2 cellular contexts compared by ENCODE assay signal in the genomic region with DNA sequence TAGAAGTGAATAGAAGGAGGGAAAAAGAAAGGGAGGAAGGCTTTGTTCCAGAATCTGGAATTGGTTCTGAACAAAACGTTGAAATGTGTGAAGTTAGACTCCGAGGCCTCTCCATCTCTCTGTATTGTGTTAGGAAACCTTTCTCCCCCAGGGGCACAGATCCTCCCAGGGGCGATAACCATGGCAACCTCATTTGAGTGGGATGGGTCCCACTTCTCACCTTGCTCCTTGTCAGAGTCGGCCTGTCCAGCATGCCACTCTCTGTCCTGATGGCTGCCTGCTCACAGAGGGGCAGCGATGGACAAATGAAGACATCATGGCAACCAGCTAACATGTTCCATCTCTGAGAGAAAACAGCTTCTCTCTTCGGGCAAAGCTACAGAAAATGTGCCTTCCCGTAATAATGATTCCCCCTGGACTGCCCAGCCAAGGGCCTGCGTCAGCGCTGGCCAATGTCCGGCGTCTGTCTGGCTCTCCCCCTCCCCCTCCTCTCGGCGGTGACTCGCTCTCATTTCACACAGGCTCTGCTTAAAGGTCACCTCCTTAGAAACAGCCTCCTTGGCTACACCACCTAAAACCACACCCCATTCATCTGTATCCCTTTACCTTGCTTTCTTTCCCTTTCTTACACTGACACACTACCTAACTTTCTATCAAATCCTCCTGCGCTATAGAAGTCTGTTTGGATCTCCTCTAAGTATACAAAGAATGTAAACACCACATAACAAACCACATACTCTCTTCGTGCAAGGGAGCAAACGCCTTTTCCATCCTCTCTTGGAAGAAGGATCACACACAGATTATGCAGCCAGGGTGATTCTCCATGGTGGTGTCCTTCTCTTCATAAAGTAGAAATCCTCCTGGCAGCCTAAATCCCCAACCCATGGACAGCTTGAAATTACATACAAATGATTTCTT.
A peak's percentile ranks its signal among the peaks of the same experiment; 100 is the strongest.
TF ChIP-seq lines count a peak whose summit lies in the region.

No MANE protein-coding gene starts in this region.

TF ChIP-seq in HCT116, 20 proteins besides CTCF, POLR2A, EP300 and RAD21:
- TF ChIP-seq POLR2AphosphoS5 (IDR thresholded peaks at IDR 0.05; ENCODE audit: low read depth, low read length) (no peak), SRF (IDR thresholded peaks at IDR 0.05; ENCODE audit: low read depth) (no peak), ZBTB33 (IDR thresholded peaks at IDR 0.05; ENCODE audit: extremely low read depth, insufficient replicate concordance, low read length) (no peak), YY1 (IDR thresholded peaks at IDR 0.05; ENCODE audit: extremely low read depth, insufficient replicate concordance, low read depth, low read length) (no peak), ZNF274 (IDR thresholded peaks at IDR 0.05; ENCODE audit: low read depth, low read length) (no peak), ZFX (IDR thresholded peaks at IDR 0.05) (no peak), CBX3 (IDR thresholded peaks at IDR 0.05; ENCODE audit: low read depth) (no peak), FOSL1 (IDR thresholded peaks at IDR 0.05; ENCODE audit: low read depth) (no peak), TCF7L2 (IDR thresholded peaks at IDR 0.05; ENCODE audit: borderline replicate concordance, extremely low read depth, insufficient read depth, insufficient read length) (no peak)
- TF ChIP-seq, protein P1, sequence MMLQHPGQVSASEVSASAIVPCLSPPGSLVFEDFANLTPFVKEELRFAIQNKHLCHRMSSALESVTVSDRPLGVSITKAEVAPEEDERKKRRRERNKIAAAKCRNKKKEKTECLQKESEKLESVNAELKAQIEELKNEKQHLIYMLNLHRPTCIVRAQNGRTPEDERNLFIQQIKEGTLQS (IDR thresholded peaks at IDR 0.05), result no peak

TF ChIP-seq in GM12878, 131 proteins besides CTCF, POLR2A, EP300 and RAD21:
- 0 out of 2 replicates have a peak, but pooled peaks have one; percentile 15 for TF ChIP-seq RUNX3 (IDR thresholded peaks at IDR 0.05; ENCODE audit: low read length)
- TF ChIP-seq, protein P2, sequence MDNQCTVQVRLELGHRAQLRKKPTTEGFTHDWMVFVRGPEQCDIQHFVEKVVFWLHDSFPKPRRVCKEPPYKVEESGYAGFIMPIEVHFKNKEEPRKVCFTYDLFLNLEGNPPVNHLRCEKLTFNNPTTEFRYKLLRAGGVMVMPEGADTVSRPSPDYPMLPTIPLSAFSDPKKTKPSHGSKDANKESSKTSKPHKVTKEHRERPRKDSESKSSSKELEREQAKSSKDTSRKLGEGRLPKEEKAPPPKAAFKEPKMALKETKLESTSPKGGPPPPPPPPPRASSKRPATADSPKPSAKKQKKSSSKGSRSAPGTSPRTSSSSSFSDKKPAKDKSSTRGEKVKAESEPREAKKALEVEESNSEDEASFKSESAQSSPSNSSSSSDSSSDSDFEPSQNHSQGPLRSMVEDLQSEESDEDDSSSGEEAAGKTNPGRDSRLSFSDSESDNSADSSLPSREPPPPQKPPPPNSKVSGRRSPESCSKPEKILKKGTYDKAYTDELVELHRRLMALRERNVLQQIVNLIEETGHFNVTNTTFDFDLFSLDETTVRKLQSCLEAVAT (IDR thresholded peaks at IDR 0.05), result no peak
